8 cellular contexts compared by ENCODE assay signal in genomic region chr16:80932725-80933124, GRCh38.
DNase-seq lines count a peak whose midpoint lies in the region; ATAC-seq, FAIRE-seq and TF ChIP-seq lines count a peak whose summit lies in the region.

No MANE protein-coding gene starts in this region.

- no peaks in the 10 kb centered on the region for H3K9me3 ChIP-seq in HUES48 (ENCODE audit: control insufficient read depth, insufficient read depth, low read length)
- no peaks in the 10 kb centered on the region; the same call in 2 of the 3 replicates for H3K9me3 ChIP-seq in GM12878 (replicated peaks; ENCODE audit: control insufficient read depth, insufficient read depth, low read length)
- H3K9me3 ChIP-seq in iPS-20b (ENCODE audit: insufficient read depth, low read depth, low read length), result no peaks in the 10 kb centered on the region

- RAD21 ChIA-PET in GM12878 (lab: Charles Lee; ENCODE audit: unreplicated experiment), result no interaction called here

- no peak for TF ChIP-seq CTCF in GM12878 (IDR thresholded peaks at IDR 0.05 in 2 of 3, conservative IDR thresholded peaks at IDR 0.05 in 1 of 3; ENCODE audit: control insufficient read depth in 2 of 3, extremely low read depth in 1 of 3, insufficient read depth in 1 of 3, low read depth in 3 of 3, low read length in 3 of 3)

- intact Hi-C loops in GM12878 (cut with micrococcal nuclease; ENCODE audit: unreplicated experiment), result no loop called here

- H3K36me3 ChIP-seq in HUES48 (ENCODE audit: control insufficient read depth, insufficient read depth, low read length) (no peaks in the 10 kb centered on the region), GM12878 (ENCODE audit: control insufficient read depth in 2 of 2, insufficient read depth in 2 of 2, low read length in 1 of 2) (no peaks in the 10 kb centered on the region), iPS-20b (ENCODE audit: insufficient read depth, low read depth, low read length) (no peaks in the 10 kb centered on the region)

- peaks cover 4% of the 10 kb centered on the region for H3K4me1 ChIP-seq in HUES48 (ENCODE audit: control insufficient read depth, insufficient read depth, low read length)
- H3K4me1 ChIP-seq in GM12878 (ENCODE audit: control insufficient read depth, insufficient read depth, low read length), result no peaks in the 10 kb centered on the region
- no peaks in the 10 kb centered on the region; the same call in 1 of the 2 replicates for H3K4me1 ChIP-seq in iPS-20b (ENCODE audit: insufficient read depth, low read length)

- H2AFZ ChIP-seq in GM12878 (ENCODE audit: control insufficient read depth, low read depth, low read length), result no peak overlapping the region

- H3K4me3 ChIP-seq in HUES48 (ENCODE audit: low read depth, low read length) (peak overlapping the region; percentile 62), GM12878 (no peak overlapping the region), iPS-20b (ENCODE audit: low read length) (peak overlapping the region; percentile 65; the same call in 1 of the 2 replicates)

- no TSS peak for BruUV-seq in GM12878 (replicated peaks; lab: Mats Ljungman, UMichigan)

- no peaks in the 10 kb centered on the region for H3K36me3 Mint-ChIP-seq in stimulated activated naive CD8-positive, alpha-beta T cell treated with anti-CD3 and anti-CD28 coated beads, Interleukin-15, Interleukin-2, amounts not matched to agents 100 ng/mL and 50 ng/mL, for 24 hours (ENCODE audit: low read depth)

- no peaks in the 10 kb centered on the region for H3K9me3 Mint-ChIP-seq in stimulated activated naive CD8-positive, alpha-beta T cell treated with anti-CD3 and anti-CD28 coated beads, Interleukin-15, Interleukin-2, amounts not matched to agents 100 ng/mL and 50 ng/mL, for 24 hours

- CTCF ChIA-PET in GM12878 (lab: Yijun Ruan, JAX), result interaction anchor here (1.7 kb wide), 1 partner anchor 8 kb away, joined by 9 read pairs; no protein-coding TSS in a partner anchor

- peak overlapping the region; percentile 72 for H3K4me3 Mint-ChIP-seq in stimulated activated naive CD8-positive, alpha-beta T cell treated with anti-CD3 and anti-CD28 coated beads, Interleukin-15, Interleukin-2, amounts not matched to agents 100 ng/mL and 50 ng/mL, for 24 hours

- POLR2A ChIA-PET in GM12878 (lab: Charles Lee), result no interaction called here

- in situ Hi-C loops in GM12878 (cut with MboI), result no loop called here

- H3K79me2 ChIP-seq in GM12878 (ENCODE audit: control insufficient read depth, insufficient read depth, low read length), result no peaks in the 10 kb centered on the region

- FAIRE-seq in GM12878 (lab: Jason Lieb, UNC), result no peak

- no peak for TF ChIP-seq RAD21 in GM12878 (IDR thresholded peaks at IDR 0.05; ENCODE audit: insufficient read depth, low read depth, low read length)

- SMC1A ChIA-PET in GM12878 (lab: Charles Lee; ENCODE audit: uncharacterized antibody, unreplicated experiment), result no interaction called here

- DNase-seq in GM12878 (ENCODE audit: low read depth, low spot score) (no peak), NK-92 (lab: John Stamatoyannopoulos, UW; ENCODE audit: unreplicated experiment) (no peak), SHP77 treated with DMSO at 0.1 percent for 48 hours (lab: John Stamatoyannopoulos, UW) (no peak)
- DNase-seq in activated CD4-positive, alpha-beta T cell treated with anti-CD3 and anti-CD28 coated beads for 4 hours, result no peak

- H3K27me3 ChIP-seq in HUES48 (ENCODE audit: control insufficient read depth, insufficient read depth, low read length), result peaks cover 38% of the 10 kb centered on the region
- H3K27me3 ChIP-seq in GM12878 (replicated peaks in 1 of 2; ENCODE audit: control insufficient read depth in 2 of 2, insufficient read depth in 2 of 2, low read length in 1 of 2), result peaks cover 4 to 6% of the 10 kb centered on the region in 2 experiments; a peak in 3 of 4 replicates
- peaks cover 41% of the 10 kb centered on the region for H3K27me3 ChIP-seq in iPS-20b (ENCODE audit: insufficient read depth, low read length)

- no peak for TF ChIP-seq POLR2A in GM12878 (IDR thresholded peaks at IDR 0.05; ENCODE audit: low read depth, low read length)

- peaks cover 61% of the 10 kb centered on the region for H3K27me3 Mint-ChIP-seq in stimulated activated naive CD8-positive, alpha-beta T cell treated with anti-CD3 and anti-CD28 coated beads, Interleukin-15, Interleukin-2, amounts not matched to agents 100 ng/mL and 50 ng/mL, for 24 hours

- ATAC-seq in GM12878 (no peak), GM19397 (IDR thresholded peaks at IDR 0.05; ENCODE audit: unreplicated experiment) (no peak)

- H3K27ac ChIP-seq in HUES48 (ENCODE audit: low read depth, low read length) (no peak overlapping the region), GM12878 (ENCODE audit: control insufficient read depth, insufficient read depth) (no peak overlapping the region), iPS-20b (ENCODE audit: low read length) (no peak overlapping the region)

- H4K20me1 ChIP-seq in GM12878 (ENCODE audit: control insufficient read depth, insufficient read depth), result no peaks in the 10 kb centered on the region

- peaks cover 10% of the 10 kb centered on the region for H3K4me1 Mint-ChIP-seq in stimulated activated naive CD8-positive, alpha-beta T cell treated with anti-CD3 and anti-CD28 coated beads, Interleukin-15, Interleukin-2, amounts not matched to agents 100 ng/mL and 50 ng/mL, for 24 hours (ENCODE audit: low read depth)

- H3K9ac ChIP-seq in HUES48 (ENCODE audit: low read depth, low read length) (no peak overlapping the region), GM12878 (ENCODE audit: control insufficient read depth, insufficient read depth, low read length) (no peak overlapping the region), iPS-20b (ENCODE audit: low read depth, low read length) (no peak overlapping the region)

- TF ChIP-seq EP300 in GM12878 (IDR thresholded peaks at IDR 0.05; ENCODE audit: borderline replicate concordance in 1 of 2, control insufficient read depth in 1 of 2, low read depth in 2 of 2, low read length in 2 of 2), result no peak

- WGBS in GM12878 (ENCODE audit: insufficient coverage, insufficient replicate concordance, low lambda C conversion rate, missing lambda C conversion rate), result 55% methylated on average over 22 of the region's 22 CpGs

- no peak overlapping the region for H3K27ac Mint-ChIP-seq in stimulated activated naive CD8-positive, alpha-beta T cell treated with anti-CD3 and anti-CD28 coated beads, Interleukin-15, Interleukin-2, amounts not matched to agents 100 ng/mL and 50 ng/mL, for 24 hours

- H3K4me2 ChIP-seq in GM12878 (ENCODE audit: control insufficient read depth, insufficient read depth), result peak overlapping the region; percentile 17; the same call in 1 of the 2 replicates

TF ChIP-seq in GM12878, 131 proteins besides CTCF, POLR2A, EP300 and RAD21:
- no peak for TF ChIP-seq IRF5 (IDR thresholded peaks at IDR 0.05; ENCODE audit: borderline replicate concordance)
- no peak for TF ChIP-seq NR2F1 (conservative IDR thresholded peaks at IDR 0.05)
- TF ChIP-seq NRF1 (conservative IDR thresholded peaks at IDR 0.05; ENCODE audit: low read depth, low read length), result no peak
- TF ChIP-seq RUNX3 (IDR thresholded peaks at IDR 0.05; ENCODE audit: low read length), result no peak
- no peak for TF ChIP-seq RAD51 (IDR thresholded peaks at IDR 0.05)
- no peak for TF ChIP-seq E2F4 (IDR thresholded peaks at IDR 0.05; ENCODE audit: low read depth, low read length)
